ENCODE assay signal across 17 cellular contexts in genomic region chr5:135651156-135651555, GRCh38.
DNase-seq lines count a peak whose midpoint lies in the region; ATAC-seq and TF ChIP-seq lines count a peak whose summit lies in the region.
"Had no signal": no experiment of that assay in that cellular context is flagged by ENCODE, and none has a peak within 500 bp of the region (broad histone marks: within the 10 kb centered on the region; RNA-seq: fewer than 3 reads in every experiment).

No MANE protein-coding gene starts in this region.

- H3K9me3 Mint-ChIP-seq in Calu3 (ENCODE audit: low read depth, unreplicated experiment), result peaks cover 2% of the 10 kb centered on the region
- no peaks in the 10 kb centered on the region for H3K9me3 Mint-ChIP-seq in HFFc6
- no peaks in the 10 kb centered on the region for H3K9me3 Mint-ChIP-seq in CD4-positive, alpha-beta T cell

- CTCF ChIA-PET in Calu3 (lab: Charles Lee), result interaction anchor here (1.1 kb wide), 1 partner anchor 11 kb away, joined by 3 read pairs; no protein-coding TSS in a partner anchor
- CTCF ChIA-PET in CD4-positive, alpha-beta T cell (lab: Charles Lee), result interaction anchor here (0.5 kb wide), 1 partner anchor 80 kb away, joined by 3 read pairs; no protein-coding TSS in a partner anchor

- H3K27me3 ChIP-seq in RWPE2 (ENCODE audit: insufficient read depth, poor library complexity, severe bottlenecking) (no peaks in the 10 kb centered on the region), left ventricle myocardium inferior (ENCODE audit: low read depth) (peaks cover 17% of the 10 kb centered on the region)
- H3K27me3 ChIP-seq in CD4-positive, alpha-beta T cell (ENCODE audit: control insufficient read depth, insufficient read depth, low read length), result no peaks in the 10 kb centered on the region
- H3K27me3 ChIP-seq: brain microvascular endothelial cell had no signal

- H3K4me3 Mint-ChIP-seq in Calu3 (ENCODE audit: low read depth, unreplicated experiment) (no peak overlapping the region), HFFc6 (no peak overlapping the region)
- no peak overlapping the region for H3K4me3 Mint-ChIP-seq in CD4-positive, alpha-beta T cell

- H3K36me3 ChIP-seq in RWPE2 (ENCODE audit: low read depth) (no peaks in the 10 kb centered on the region), left ventricle myocardium inferior (no peaks in the 10 kb centered on the region)
- H3K36me3 ChIP-seq: brain microvascular endothelial cell had no signal

- H3K4me1 ChIP-seq in RWPE2 (ENCODE audit: insufficient read depth, poor library complexity, severe bottlenecking), result peaks cover 20% of the 10 kb centered on the region
- no peaks in the 10 kb centered on the region for H3K4me1 ChIP-seq in left ventricle myocardium inferior

- peak; percentile 41 for DNase-seq in Calu3
- peak; percentile 6 for DNase-seq in HFFc6
- DNase-seq in RWPE2 (ENCODE audit: low spot score), result peak; percentile 99
- peak; percentile 1 for DNase-seq in iris pigment epithelial cell (ENCODE audit: low read depth)
- no peak for DNase-seq in CD4-positive, alpha-beta T cell
- DNase-seq in left ventricle myocardium inferior, result no peak
- no peak for DNase-seq in NCI-H146 (lab: John Stamatoyannopoulos, UW)
- no peak for DNase-seq in activated CD4-positive, CD25-positive, alpha-beta regulatory T cell treated with anti-CD3 and anti-CD28 coated beads, Interleukin-2, amount 50 U/mL, for 72 hours
- DNase-seq: activated naive CD4-positive, alpha-beta T cell treated with Interleukin-2 at 50 U/mL for 16 hours; brain microvascular endothelial cell; dorsolateral prefrontal cortex; hippocampal formation; NCI-H187; NCI-H748 treated with DMSO at 0.1 percent for 48 hours; T-helper 2 cell had no signal

- H3K27ac ChIP-seq in RWPE2 (ENCODE audit: poor library complexity, severe bottlenecking) (peak overlapping the region; percentile 48), left ventricle myocardium inferior (replicated peaks) (no peak overlapping the region)
- H3K27ac ChIP-seq in CD4-positive, alpha-beta T cell (ENCODE audit: low read depth, low read length), result no peak overlapping the region
- H3K27ac ChIP-seq: brain microvascular endothelial cell, dorsolateral prefrontal cortex had no signal

- H3K4me3 ChIP-seq in RWPE2 (ENCODE audit: severe bottlenecking), result no peak overlapping the region
- no peak overlapping the region for H3K4me3 ChIP-seq in left ventricle myocardium inferior
- H3K4me3 ChIP-seq: dorsolateral prefrontal cortex had no signal

- TF ChIP-seq CTCF in Calu3 (IDR thresholded peaks at IDR 0.05; ENCODE audit: unreplicated experiment) (no peak), HFFc6 (IDR thresholded peaks at IDR 0.05) (no peak), RWPE2 (IDR thresholded peaks at IDR 0.05; ENCODE audit: poor library complexity, severe bottlenecking) (no peak), left ventricle myocardium inferior (IDR thresholded peaks at IDR 0.05; ENCODE audit: borderline replicate concordance) (no peak)
- no peak for TF ChIP-seq CTCF in CD4-positive, alpha-beta T cell (IDR thresholded peaks at IDR 0.05)

- BruUV-seq in Calu3 (replicated peaks; lab: Mats Ljungman, UMichigan), result no TSS peak

- peak; percentile 97 for ATAC-seq in RWPE2 (ENCODE audit: low read depth)
- no peak for ATAC-seq in CD4-positive, alpha-beta T cell (ENCODE audit: poor library complexity)
- ATAC-seq: Right ventricle myocardium inferior had no signal

- H3K27ac Mint-ChIP-seq in Calu3 (ENCODE audit: unreplicated experiment) (no peak overlapping the region), HFFc6 (no peak overlapping the region)
- no peak overlapping the region for H3K27ac Mint-ChIP-seq in CD4-positive, alpha-beta T cell
- H3K27ac Mint-ChIP-seq: progenitor cell of endocrine pancreas had no signal

- H3K4me1 Mint-ChIP-seq in Calu3 (ENCODE audit: low read depth, unreplicated experiment) (peaks cover 7% of the 10 kb centered on the region), HFFc6 (ENCODE audit: low read depth) (no peaks in the 10 kb centered on the region)
- no peaks in the 10 kb centered on the region for H3K4me1 Mint-ChIP-seq in CD4-positive, alpha-beta T cell (ENCODE audit: low read depth)

- H3K27me3 Mint-ChIP-seq in Calu3 (ENCODE audit: unreplicated experiment), result peaks cover 52% of the 10 kb centered on the region
- peaks cover 10% of the 10 kb centered on the region for H3K27me3 Mint-ChIP-seq in HFFc6 (ENCODE audit: insufficient read depth)
- H3K27me3 Mint-ChIP-seq in CD4-positive, alpha-beta T cell, result peaks cover 8% of the 10 kb centered on the region

- POLR2A ChIA-PET in CD4-positive, alpha-beta T cell (lab: Charles Lee), result no interaction called here

- H3K9me3 ChIP-seq in RWPE2 (ENCODE audit: severe bottlenecking), result no peaks in the 10 kb centered on the region
- no peaks in the 10 kb centered on the region for H3K9me3 ChIP-seq in CD4-positive, alpha-beta T cell (ENCODE audit: control insufficient read depth, low read length)
- no peaks in the 10 kb centered on the region for H3K9me3 ChIP-seq in left ventricle myocardium inferior (replicated peaks)

- intact Hi-C loops in Calu3 (cut with micrococcal nuclease; ENCODE audit: unreplicated experiment), result no loop called here
- intact Hi-C loops in CD4-positive, alpha-beta T cell (cut with DNase I, micrococcal nuclease), result no loop called here
- intact Hi-C loops in left ventricle myocardium inferior (cut with micrococcal nuclease), result no loop called here

- H3K36me3 Mint-ChIP-seq in Calu3 (ENCODE audit: insufficient read depth, unreplicated experiment), result no peaks in the 10 kb centered on the region
- H3K36me3 Mint-ChIP-seq in HFFc6 (ENCODE audit: low read depth), result no peaks in the 10 kb centered on the region
- no peaks in the 10 kb centered on the region for H3K36me3 Mint-ChIP-seq in CD4-positive, alpha-beta T cell (ENCODE audit: low read depth)

Comparison
In these comparisons a context has a peak if more than half of its experiments do, and no peak if none do; other contexts are left out.
1. DNase-seq: peak in Calu3 (single experiment), HFFc6 (single experiment), RWPE2 (single experiment) and iris pigment epithelial cell (single experiment); none in CD4-positive, alpha-beta T cell (0 of 10), left ventricle myocardium inferior (single experiment), NCI-H146 (single experiment) and activated CD4-positive, CD25-positive, alpha-beta regulatory T cell treated with anti-CD3 and anti-CD28 coated beads, Interleukin-2, amount 50 U/mL, for 72 hours (single experiment).